In the genomic region with DNA sequence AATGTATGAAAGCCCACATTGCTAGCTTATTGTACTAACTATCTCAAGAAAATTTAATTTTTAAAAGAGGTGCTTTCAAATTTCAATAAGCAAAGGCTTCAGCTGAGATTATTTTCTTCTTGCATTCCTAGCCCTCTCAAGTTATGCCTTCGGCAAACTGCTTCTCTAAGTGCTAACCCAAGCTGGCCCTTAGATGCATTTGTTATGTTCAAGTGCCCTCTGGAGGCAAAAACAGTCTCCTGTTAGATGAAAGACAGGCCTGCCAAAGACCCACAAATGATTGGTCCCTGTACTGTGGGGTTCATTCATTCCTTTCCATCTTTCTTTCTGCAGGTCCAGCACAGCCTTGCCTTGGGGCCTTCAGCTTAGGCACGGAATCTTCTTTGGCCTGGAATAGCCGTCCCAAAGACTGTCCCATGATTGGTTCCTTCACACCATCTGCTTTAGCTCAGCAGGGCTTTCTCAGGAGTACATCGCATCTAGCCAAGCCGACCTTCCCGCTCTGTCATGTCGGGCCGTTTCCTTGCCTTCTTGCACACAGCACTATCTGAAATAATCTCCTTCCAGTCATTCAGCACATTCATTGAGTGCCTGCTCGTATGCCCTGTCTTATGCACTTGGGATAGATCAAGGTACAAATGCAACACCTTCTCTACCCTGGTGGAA, we compare ENCODE assay signal across 8 cellular contexts. TPM values are rescaled to one million over a fixed set of nuclear protein-coding genes. Genes with fewer than 3 reads are reported as not detected.
DNase-seq lines count a peak whose midpoint lies in the region; ATAC-seq and TF ChIP-seq lines count a peak whose summit lies in the region.

No MANE protein-coding gene starts in this region.

- H3K4me3 ChIP-seq in NB4 (ENCODE audit: low read depth, low read length) (peak overlapping the region; percentile 75), heart right ventricle (no peak overlapping the region)

- H3K4me3 Mint-ChIP-seq in activated CD8-positive, alpha-beta T cell treated with anti-CD3 and anti-CD28 coated beads, Interleukin-2, amount 10 ng/mL, durations not matched to agents 7 days and 5 days: peak overlapping the region; percentile 76

- peak overlapping the region; percentile 93 for H3K27ac Mint-ChIP-seq in activated CD8-positive, alpha-beta T cell treated with anti-CD3 and anti-CD28 coated beads, Interleukin-2, amount 10 ng/mL, durations not matched to agents 7 days and 5 days

- H3K9me3 ChIP-seq in heart right ventricle: peaks cover 0 to 8% (median 0%) of the 10 kb centered on the region in 11 donors

- ATAC-seq in GM18498 (IDR thresholded peaks at IDR 0.05; ENCODE audit: unreplicated experiment): peak; percentile 78
- ATAC-seq in HG02763 (IDR thresholded peaks at IDR 0.05; ENCODE audit: unreplicated experiment): peak; percentile 66
- ATAC-seq in activated CD8-positive, alpha-beta T cell treated with anti-CD3 and anti-CD28 coated beads, Interleukin-2, amount 10 ng/mL, durations not matched to agents 7 days and 5 days: peak; percentile 64
- ATAC-seq in heart right ventricle: peak in 6 of 8 donors; percentile 34 to 79 (median 72)

- DNase-seq in CD1c-positive myeloid dendritic cell (ENCODE audit: extremely low spot score) (peak; percentile 15), NB4 (ENCODE audit: low read depth) (peak; percentile 75), heart right ventricle (peak in 1 of 2 donors; percentile 12), superior temporal gyrus (ENCODE audit: extremely low spot score) (peak; percentile 75), NCI-H128 (lab: John Stamatoyannopoulos, UW; ENCODE audit: unreplicated experiment) (no peak)
- DNase-seq in activated CD8-positive, alpha-beta T cell treated with anti-CD3 and anti-CD28 coated beads, Interleukin-2, amount 10 ng/mL, durations not matched to agents 7 days and 5 days: peak; percentile 59

- H3K27ac ChIP-seq in heart right ventricle: no peak overlapping the region

- 60 to 68% methylated on average over 9 of the region's 9 CpGs for WGBS in heart right ventricle, 2 donors

- CTCF ChIA-PET in activated CD8-positive, alpha-beta T cell treated with anti-CD3 and anti-CD28 coated beads, Interleukin-2, amount 10 ng/mL, durations not matched to agents 7 days and 5 days (lab: Charles Lee): interaction anchor here (0.7 to 1.5 kb wide), 9 partner anchors 9 to 89 kb away, joined by 3 to 7 read pairs (median 4); no protein-coding TSS in a partner anchor

- TF ChIP-seq CTCF in NB4 (IDR thresholded peaks at IDR 0.05; ENCODE audit: low read depth, low read length): peak; percentile 38
- peak in 8 of 9 donors; percentile 11 to 64 (median 56) for TF ChIP-seq CTCF in heart right ventricle (IDR thresholded peaks at IDR 0.05)

- POLR2A ChIA-PET in activated CD8-positive, alpha-beta T cell treated with anti-CD3 and anti-CD28 coated beads, Interleukin-2, amount 10 ng/mL, durations not matched to agents 7 days and 5 days (lab: Charles Lee): no interaction called here

- H3K9me3 Mint-ChIP-seq in activated CD8-positive, alpha-beta T cell treated with anti-CD3 and anti-CD28 coated beads, Interleukin-2, amount 10 ng/mL, durations not matched to agents 7 days and 5 days (ENCODE audit: insufficient read depth): no peaks in the 10 kb centered on the region

- peaks cover 8% of the 10 kb centered on the region for H3K27me3 Mint-ChIP-seq in activated CD8-positive, alpha-beta T cell treated with anti-CD3 and anti-CD28 coated beads, Interleukin-2, amount 10 ng/mL, durations not matched to agents 7 days and 5 days (ENCODE audit: low read depth)

- TF ChIP-seq POLR2A in NB4 (IDR thresholded peaks at IDR 0.05; ENCODE audit: extremely low read depth, insufficient read length): no peak

- peaks cover 0 to 13% (median 0%) of the 10 kb centered on the region in 9 donors for H3K4me1 ChIP-seq in heart right ventricle

- intact Hi-C loops in heart right ventricle (cut with DNase I): loop anchor here in 1 of 10 donors (5.0 kb wide), 1 partner anchor 300 kb away; no protein-coding TSS in a partner anchor

- peaks cover 4% of the 10 kb centered on the region for H3K36me3 Mint-ChIP-seq in activated CD8-positive, alpha-beta T cell treated with anti-CD3 and anti-CD28 coated beads, Interleukin-2, amount 10 ng/mL, durations not matched to agents 7 days and 5 days (ENCODE audit: low read depth)

- peaks cover 0 to 11% (median 0%) of the 10 kb centered on the region in 7 donors for H3K27me3 ChIP-seq in heart right ventricle

- H3K4me1 Mint-ChIP-seq in activated CD8-positive, alpha-beta T cell treated with anti-CD3 and anti-CD28 coated beads, Interleukin-2, amount 10 ng/mL, durations not matched to agents 7 days and 5 days (ENCODE audit: low read depth): peaks cover 22% of the 10 kb centered on the region

- no peaks in the 10 kb centered on the region for H3K36me3 ChIP-seq in heart right ventricle

RNA-seq across cellular contexts. Expression of a gene that starts 26.4 kb away (rescaled TPM):
- total RNA-seq in activated CD8-positive, alpha-beta T cell treated with anti-CD3 and anti-CD28 coated beads, Interleukin-2, amount 10 ng/mL, durations not matched to agents 7 days and 5 days: not detected
- not detected for total RNA-seq in heart right ventricle
- polyA plus RNA-seq in heart right ventricle: not detected

RNA-seq across cellular contexts. Expression of a gene that starts 45.7 kb away (rescaled TPM):
- total RNA-seq in activated CD8-positive, alpha-beta T cell treated with anti-CD3 and anti-CD28 coated beads, Interleukin-2, amount 10 ng/mL, durations not matched to agents 7 days and 5 days: 10 to 100 TPM; 32.1 to 32.6 TPM
- 10 to 100 TPM; 20.4 to 35.4 (median 31.0) TPM for total RNA-seq in heart right ventricle
- polyA plus RNA-seq in heart right ventricle: 10 to 100 TPM; 13.3 to 50.5 TPM
